ENCODE assay signal across 17 cellular contexts in the genomic region with DNA sequence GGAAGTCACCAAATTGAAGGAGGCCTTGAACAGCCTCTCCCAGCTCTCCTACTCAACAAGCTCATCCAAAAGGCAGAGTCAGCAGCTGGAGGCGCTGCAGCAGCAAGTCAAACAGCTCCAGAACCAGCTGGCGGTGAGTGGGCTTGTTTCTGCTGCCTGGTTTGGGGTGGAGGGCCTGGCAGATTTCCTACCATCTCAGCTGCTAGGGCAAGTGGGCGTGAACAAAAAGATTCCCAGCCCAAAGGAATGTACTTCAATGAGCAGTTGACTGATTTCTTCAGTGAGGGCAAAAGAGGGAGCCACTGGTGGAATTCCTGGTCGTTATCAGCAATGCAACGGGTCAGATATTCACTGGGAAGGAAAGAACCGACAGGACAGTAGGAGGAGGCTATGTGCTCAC. TPM values are rescaled to one million over a fixed set of nuclear protein-coding genes. Genes with fewer than 3 reads are reported as not detected.
"Had no signal": no experiment of that assay in that cellular context is flagged by ENCODE, and none has a peak within 500 bp of the region (broad histone marks: within the 10 kb centered on the region; RNA-seq: fewer than 3 reads in every experiment).

No MANE protein-coding gene starts in this region.

- H2AFZ ChIP-seq: hepatocyte had no signal

- H3K9me3 ChIP-seq: body of pancreas, tibial nerve had no signal

- H3K79me2 ChIP-seq: hepatocyte had no signal

- DNase-seq: activated CD4-positive, alpha-beta memory T cell treated with anti-CD3 and anti-CD28 coated beads, Interleukin-2, amount 10 ng/mL, durations not matched to agents 7 days and 5 days; activated CD4-positive, alpha-beta T cell treated with anti-CD3 and anti-CD28 coated beads for 36 hours; activated effector memory CD4-positive, alpha-beta T cell treated with Interleukin-2 at 50 U/mL for 16 hours; activated naive CD4-positive, alpha-beta T cell treated with anti-CD3 and anti-CD28 coated beads, Interleukin-2, amount 50 U/mL, for 16 hours; activated T-cell treated with anti-CD3 and anti-CD28 coated beads, Interleukin-2, amount 50 U/mL, for 4 hours; body of pancreas; dermis blood vessel endothelial cell; midbrain; naive B cell; stimulated activated CD4-positive, alpha-beta T cell treated with anti-CD3 and anti-CD28 coated beads, Interleukin-15, amount 100 ng/mL, for 24 hours; stimulated activated CD4-positive, alpha-beta T cell treated with anti-CD3 and anti-CD28 coated beads, Interleukin-4, amount 100 ng/mL, for 1 hour; stimulated activated naive B cell treated with anti-CD40 and anti-IgM and Interleukin-4, amounts not matched to agents 10 μg/mL and 1 μg/mL and 100 μg/mL, for 72 hours; T-helper 17 cell; WERI-Rb-1 had no signal

- H3K4me3 ChIP-seq: body of pancreas, hepatocyte, tibial nerve had no signal

- H3K27me3 ChIP-seq: body of pancreas, hepatocyte, tibial nerve had no signal

- H3K9me3 Mint-ChIP-seq: activated CD4-positive, alpha-beta memory T cell treated with anti-CD3 and anti-CD28 coated beads, Interleukin-2, amount 10 ng/mL, durations not matched to agents 7 days and 5 days; activated T-cell treated with anti-CD3 and anti-CD28 coated beads, Interleukin-2, amount 50 U/mL, for 4 hours; naive B cell; stimulated activated naive B cell treated with anti-CD40 and anti-IgM and Interleukin-4, amounts not matched to agents 10 μg/mL and 1 μg/mL and 100 μg/mL, for 72 hours had no signal

- H3K27ac Mint-ChIP-seq: activated CD4-positive, alpha-beta memory T cell treated with anti-CD3 and anti-CD28 coated beads, Interleukin-2, amount 10 ng/mL, durations not matched to agents 7 days and 5 days; activated CD4-positive, alpha-beta T cell treated with anti-CD3 and anti-CD28 coated beads for 36 hours; stimulated activated naive B cell treated with anti-CD40 and anti-IgM and Interleukin-4, amounts not matched to agents 10 μg/mL and 1 μg/mL and 100 μg/mL, for 72 hours; T-helper 17 cell had no signal

- H3K27me3 Mint-ChIP-seq: activated CD4-positive, alpha-beta memory T cell treated with anti-CD3 and anti-CD28 coated beads, Interleukin-2, amount 10 ng/mL, durations not matched to agents 7 days and 5 days; stimulated activated naive B cell treated with anti-CD40 and anti-IgM and Interleukin-4, amounts not matched to agents 10 μg/mL and 1 μg/mL and 100 μg/mL, for 72 hours; T-helper 17 cell had no signal

- ATAC-seq: activated CD4-positive, alpha-beta T cell treated with anti-CD3 and anti-CD28 coated beads for 36 hours; activated T-cell treated with anti-CD3 and anti-CD28 coated beads, Interleukin-2, amount 50 U/mL, for 4 hours; body of pancreas; stimulated activated naive B cell treated with anti-CD40 and anti-IgM and Interleukin-4, amounts not matched to agents 10 μg/mL and 1 μg/mL and 100 μg/mL, for 72 hours; T-helper 17 cell had no signal

- H3K27ac ChIP-seq: body of pancreas, hepatocyte, WERI-Rb-1 had no signal

- H3K4me1 ChIP-seq: body of pancreas had no signal

- H3K4me2 ChIP-seq: hepatocyte had no signal

- H3K4me1 Mint-ChIP-seq: activated CD4-positive, alpha-beta memory T cell treated with anti-CD3 and anti-CD28 coated beads, Interleukin-2, amount 10 ng/mL, durations not matched to agents 7 days and 5 days; activated CD4-positive, alpha-beta T cell treated with anti-CD3 and anti-CD28 coated beads for 36 hours; T-helper 17 cell had no signal

- H3K4me3 Mint-ChIP-seq: activated CD4-positive, alpha-beta memory T cell treated with anti-CD3 and anti-CD28 coated beads, Interleukin-2, amount 10 ng/mL, durations not matched to agents 7 days and 5 days; activated CD4-positive, alpha-beta T cell treated with anti-CD3 and anti-CD28 coated beads for 36 hours; activated T-cell treated with anti-CD3 and anti-CD28 coated beads, Interleukin-2, amount 50 U/mL, for 4 hours; naive B cell; stimulated activated naive B cell treated with anti-CD40 and anti-IgM and Interleukin-4, amounts not matched to agents 10 μg/mL and 1 μg/mL and 100 μg/mL, for 72 hours; T-helper 17 cell had no signal

- H3K36me3 Mint-ChIP-seq: naive B cell; stimulated activated naive B cell treated with anti-CD40 and anti-IgM and Interleukin-4, amounts not matched to agents 10 μg/mL and 1 μg/mL and 100 μg/mL, for 72 hours had no signal

RNA-seq across cellular contexts. Expression of a gene that starts 12.6 kb away (rescaled TPM):
- total RNA-seq: activated CD4-positive, alpha-beta memory T cell treated with anti-CD3 and anti-CD28 coated beads, Interleukin-2, amount 10 ng/mL, durations not matched to agents 7 days and 5 days; subcutaneous adipose tissue had no signal
- polyA plus RNA-seq: hepatocyte had no signal
